22 cellular contexts compared by ENCODE assay signal in the genomic region with DNA sequence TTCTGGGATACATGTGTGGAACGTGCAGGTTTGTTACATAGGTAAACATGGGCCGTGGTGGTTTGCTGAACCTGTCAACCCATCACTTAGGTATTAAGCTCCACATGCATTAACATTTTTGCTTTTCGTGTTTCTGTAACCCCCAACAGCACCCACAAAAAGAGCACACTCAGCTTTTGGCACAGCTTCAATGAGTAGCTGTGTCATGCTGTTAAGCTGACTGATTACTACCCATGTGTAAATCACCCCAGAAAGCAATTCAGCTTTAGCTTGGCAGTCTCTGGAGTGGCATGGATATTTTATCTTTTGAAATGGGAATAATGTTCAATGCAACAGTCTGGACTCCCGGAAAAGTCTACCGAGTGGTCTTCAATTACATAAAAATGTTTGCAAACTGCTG.
A peak's percentile ranks its signal among the peaks of the same experiment; 100 is the strongest.
DNase-seq lines count a peak whose midpoint lies in the region; ATAC-seq and TF ChIP-seq lines count a peak whose summit lies in the region.
"Had no signal": no experiment of that assay in that cellular context is flagged by ENCODE, and none has a peak within 500 bp of the region (broad histone marks: within the 10 kb centered on the region; RNA-seq: fewer than 3 reads in every experiment).

No MANE protein-coding gene starts in this region.

- no peak for ATAC-seq in upper lobe of left lung (ENCODE audit: low FRiP score in 2 of 2)
- ATAC-seq in HG03159 (IDR thresholded peaks at IDR 0.05; ENCODE audit: unreplicated experiment), result no peak
- ATAC-seq: HCT116, Right ventricle myocardium inferior had no signal

- TF ChIP-seq EP300 in upper lobe of left lung (IDR thresholded peaks at IDR 0.05), result no peak

- H3K4me3 ChIP-seq in epithelial cell of esophagus (ENCODE audit: low read length) (no peak overlapping the region), upper lobe of left lung (no peak overlapping the region)
- H3K4me3 ChIP-seq: Peyer's patch, SJSA1 had no signal

- H3K27me3 ChIP-seq in upper lobe of left lung, result no peaks in the 10 kb centered on the region
- H3K27me3 ChIP-seq: Peyer's patch, SJSA1 had no signal

- H3K27ac ChIP-seq in upper lobe of left lung, result no peak overlapping the region
- H3K27ac ChIP-seq: C4-2B, KMS-11, SJSA1 had no signal

- H3K4me1 ChIP-seq in upper lobe of left lung, result no peaks in the 10 kb centered on the region
- H3K4me1 ChIP-seq: SJSA1 had no signal

- no peaks in the 10 kb centered on the region for H3K9me3 ChIP-seq in upper lobe of left lung
- H3K9me3 ChIP-seq: Peyer's patch, SJSA1 had no signal

- no peak for TF ChIP-seq POLR2A in upper lobe of left lung (IDR thresholded peaks at IDR 0.05)

- no peak for TF ChIP-seq CTCF in epithelial cell of esophagus (IDR thresholded peaks at IDR 0.05; ENCODE audit: insufficient read depth, low read depth, low read length, missing control alignments)
- no peak for TF ChIP-seq CTCF in upper lobe of left lung (IDR thresholded peaks at IDR 0.05)

- DNase-seq in NCI-H345 (lab: John Stamatoyannopoulos, UW) (peak; percentile 32), NCI-H345 treated with DMSO at 0.1 percent for 48 hours (lab: John Stamatoyannopoulos, UW; ENCODE audit: unreplicated experiment) (no peak), RKO (ENCODE audit: low spot score) (peak; percentile 45), epithelial cell of esophagus (ENCODE audit: low read depth) (peak; percentile 2), upper lobe of left lung (no peak)
- DNase-seq in stimulated activated CD4-positive, alpha-beta T cell treated with anti-CD3 and anti-CD28 coated beads, Interleukin-1b, Interleukin-23, amount 100 ng/mL, for 48 hours, result no peak
- DNase-seq: CD8-positive, alpha-beta memory T cell; EL; GF-D8; GOT3; NCI-H1105; NCI-H1694; NCI-H226; NCI-H524 treated with DMSO at 0.1 percent for 48 hours; NK-92 treated with Interleukin-12 subunit alpha and Interleukin-12 subunit beta, amount 100 ng/mL, for 24 hours; Peyer's patch had no signal

- 70 to 76% methylated on average over 5 of the region's 5 CpGs for WGBS in upper lobe of left lung, 2 donors

- H3K36me3 ChIP-seq in upper lobe of left lung, result no peaks in the 10 kb centered on the region
- H3K36me3 ChIP-seq: Peyer's patch, SJSA1 had no signal

Comparison
In these comparisons a context has a peak if more than half of its experiments do, and no peak if none do; other contexts are left out.
1. DNase-seq: peak in NCI-H345 (single experiment), RKO (single experiment) and epithelial cell of esophagus (single experiment); none in NCI-H345 treated with DMSO at 0.1 percent for 48 hours (single experiment), upper lobe of left lung (0 of 2) and stimulated activated CD4-positive, alpha-beta T cell treated with anti-CD3 and anti-CD28 coated beads, Interleukin-1b, Interleukin-23, amount 100 ng/mL, for 48 hours (single experiment).